In genomic region chr2:162582357-162582798, GRCh38 we compare ENCODE assay signal across 12 cellular contexts.
A peak's percentile ranks its signal among the peaks of the same experiment; 100 is the strongest.
DNase-seq lines count a peak whose midpoint lies in the region; ATAC-seq and TF ChIP-seq lines count a peak whose summit lies in the region.
"Had no signal": no experiment of that assay in that cellular context is flagged by ENCODE, and none has a peak within 500 bp of the region (broad histone marks: within the 10 kb centered on the region; RNA-seq: fewer than 3 reads in every experiment).

No MANE protein-coding gene starts in this region.

- H3K27ac ChIP-seq in hepatocyte: peak overlapping the region; percentile 38
- H3K27ac ChIP-seq in spleen: no peak overlapping the region
- H3K27ac ChIP-seq: heart left ventricle had no signal

- TF ChIP-seq CTCF in hepatocyte (IDR thresholded peaks at IDR 0.05; ENCODE audit: poor library complexity) (no peak), spleen (IDR thresholded peaks at IDR 0.05 in 8 of 11, conservative IDR thresholded peaks at IDR 0.05 in 3 of 11) (no peak)

- no peaks in the 10 kb centered on the region for H3K79me2 ChIP-seq in hepatocyte

- H3K27ac Mint-ChIP-seq in stimulated activated naive B cell treated with anti-CD40 and anti-IgM and Interleukin-4, amounts not matched to agents 10 μg/mL and 1 μg/mL and 100 μg/mL, for 72 hours: no peak overlapping the region
- H3K27ac Mint-ChIP-seq in activated T-helper 17 cell treated with anti-CD3 and anti-CD28 coated beads, Interleukin-2, amount 50 U/mL, for 72 hours: no peak overlapping the region
- H3K27ac Mint-ChIP-seq: activated naive CD4-positive, alpha-beta T cell treated with anti-CD3 and anti-CD28 coated beads, Interleukin-2, amount 10 ng/mL, durations not matched to agents 7 days and 5 days had no signal

- H3K4me2 ChIP-seq in hepatocyte: peak overlapping the region; percentile 4

- H3K4me1 Mint-ChIP-seq in stimulated activated naive B cell treated with anti-CD40 and anti-IgM and Interleukin-4, amounts not matched to agents 10 μg/mL and 1 μg/mL and 100 μg/mL, for 72 hours: no peaks in the 10 kb centered on the region
- no peaks in the 10 kb centered on the region for H3K4me1 Mint-ChIP-seq in activated T-helper 17 cell treated with anti-CD3 and anti-CD28 coated beads, Interleukin-2, amount 50 U/mL, for 72 hours
- H3K4me1 Mint-ChIP-seq: activated naive CD4-positive, alpha-beta T cell treated with anti-CD3 and anti-CD28 coated beads, Interleukin-2, amount 10 ng/mL, durations not matched to agents 7 days and 5 days had no signal

- intact Hi-C loops in spleen (cut with DNase I; ENCODE audit: low total_unique reads): no loop called here

- H4K20me1 ChIP-seq in hepatocyte (ENCODE audit: insufficient read depth, poor library complexity, severe bottlenecking): no peaks in the 10 kb centered on the region

- no peak overlapping the region for H3K4me3 Mint-ChIP-seq in stimulated activated naive B cell treated with anti-CD40 and anti-IgM and Interleukin-4, amounts not matched to agents 10 μg/mL and 1 μg/mL and 100 μg/mL, for 72 hours
- H3K4me3 Mint-ChIP-seq in activated T-helper 17 cell treated with anti-CD3 and anti-CD28 coated beads, Interleukin-2, amount 50 U/mL, for 72 hours: no peak overlapping the region
- H3K4me3 Mint-ChIP-seq: activated naive CD4-positive, alpha-beta T cell treated with anti-CD3 and anti-CD28 coated beads, Interleukin-2, amount 10 ng/mL, durations not matched to agents 7 days and 5 days had no signal

- H3K9me3 ChIP-seq in hepatocyte (ENCODE audit: low read depth) (no peaks in the 10 kb centered on the region), spleen (no peaks in the 10 kb centered on the region)
- H3K9me3 ChIP-seq: heart left ventricle had no signal

- H3K4me1 ChIP-seq in hepatocyte (ENCODE audit: insufficient read depth): peaks cover 5% of the 10 kb centered on the region
- H3K4me1 ChIP-seq in spleen: no peaks in the 10 kb centered on the region
- H3K4me1 ChIP-seq: heart left ventricle had no signal

- H3K9me3 Mint-ChIP-seq in stimulated activated naive B cell treated with anti-CD40 and anti-IgM and Interleukin-4, amounts not matched to agents 10 μg/mL and 1 μg/mL and 100 μg/mL, for 72 hours: peaks cover 0 to 4% of the 10 kb centered on the region in 2 donors
- H3K9me3 Mint-ChIP-seq in activated T-helper 17 cell treated with anti-CD3 and anti-CD28 coated beads, Interleukin-2, amount 50 U/mL, for 72 hours: no peaks in the 10 kb centered on the region
- H3K9me3 Mint-ChIP-seq: activated naive CD4-positive, alpha-beta T cell treated with anti-CD3 and anti-CD28 coated beads, Interleukin-2, amount 10 ng/mL, durations not matched to agents 7 days and 5 days had no signal

- DNase-seq in NCI-H345 (lab: John Stamatoyannopoulos, UW) (peak; percentile 6), NCI-H345 treated with DMSO at 0.1 percent for 48 hours (lab: John Stamatoyannopoulos, UW; ENCODE audit: unreplicated experiment) (no peak), NCI-H774 (lab: John Stamatoyannopoulos, UW) (peak; percentile 77), hepatocyte (ENCODE audit: low spot score) (peak; percentile 62), ureter (ENCODE audit: low spot score) (peak; percentile 43), spleen (no peak)
- DNase-seq in stimulated activated naive B cell treated with anti-CD40 and anti-IgM and Interleukin-4, amounts not matched to agents 10 μg/mL and 1 μg/mL and 100 μg/mL, for 72 hours: no peak
- DNase-seq: activated naive CD4-positive, alpha-beta T cell treated with anti-CD3 and anti-CD28 coated beads, Interleukin-2, amount 10 ng/mL, durations not matched to agents 7 days and 5 days; heart left ventricle; NCI-H1092 treated with DMSO at 0.1 percent for 48 hours; stimulated activated CD4-positive, alpha-beta T cell treated with anti-CD3 and anti-CD28 coated beads, Interleukin-2, amount 100 ng/mL, for 48 hours had no signal

- no peaks in the 10 kb centered on the region for H3K36me3 ChIP-seq in hepatocyte (replicated peaks; ENCODE audit: insufficient read depth, low read depth)
- H3K36me3 ChIP-seq in spleen: no peaks in the 10 kb centered on the region
- H3K36me3 ChIP-seq: heart left ventricle had no signal

- TF ChIP-seq POLR2A in spleen (IDR thresholded peaks at IDR 0.05): no peak

- 44% methylated on average over 5 of the region's 5 CpGs for WGBS in hepatocyte (ENCODE audit: low lambda C conversion rate, missing lambda C conversion rate)
- 63 to 70% (median 67%) methylated on average over 5 of the region's 5 CpGs for WGBS in spleen, 5 donors

- no peaks in the 10 kb centered on the region for H3K36me3 Mint-ChIP-seq in stimulated activated naive B cell treated with anti-CD40 and anti-IgM and Interleukin-4, amounts not matched to agents 10 μg/mL and 1 μg/mL and 100 μg/mL, for 72 hours
- H3K36me3 Mint-ChIP-seq in activated T-helper 17 cell treated with anti-CD3 and anti-CD28 coated beads, Interleukin-2, amount 50 U/mL, for 72 hours (ENCODE audit: low read depth): no peaks in the 10 kb centered on the region
- H3K36me3 Mint-ChIP-seq: activated naive CD4-positive, alpha-beta T cell treated with anti-CD3 and anti-CD28 coated beads, Interleukin-2, amount 10 ng/mL, durations not matched to agents 7 days and 5 days had no signal

- H3K27me3 ChIP-seq in hepatocyte: no peaks in the 10 kb centered on the region
- H3K27me3 ChIP-seq in spleen (replicated peaks in 1 of 7): no peaks in the 10 kb centered on the region
- H3K27me3 ChIP-seq: heart left ventricle had no signal

- no peaks in the 10 kb centered on the region for H3K9me2 ChIP-seq in hepatocyte (replicated peaks; ENCODE audit: insufficient read depth)

- no peak overlapping the region for H2AFZ ChIP-seq in hepatocyte

- no peaks in the 10 kb centered on the region for H3K27me3 Mint-ChIP-seq in stimulated activated naive B cell treated with anti-CD40 and anti-IgM and Interleukin-4, amounts not matched to agents 10 μg/mL and 1 μg/mL and 100 μg/mL, for 72 hours
- no peaks in the 10 kb centered on the region for H3K27me3 Mint-ChIP-seq in activated T-helper 17 cell treated with anti-CD3 and anti-CD28 coated beads, Interleukin-2, amount 50 U/mL, for 72 hours
- H3K27me3 Mint-ChIP-seq: activated naive CD4-positive, alpha-beta T cell treated with anti-CD3 and anti-CD28 coated beads, Interleukin-2, amount 10 ng/mL, durations not matched to agents 7 days and 5 days had no signal

- H3K4me3 ChIP-seq in hepatocyte: no peak overlapping the region
- no peak overlapping the region for H3K4me3 ChIP-seq in spleen
- H3K4me3 ChIP-seq: heart left ventricle had no signal

- ATAC-seq in stimulated activated naive B cell treated with anti-CD40 and anti-IgM and Interleukin-4, amounts not matched to agents 10 μg/mL and 1 μg/mL and 100 μg/mL, for 72 hours (replicated peaks): no peak
- ATAC-seq in activated T-helper 17 cell treated with anti-CD3 and anti-CD28 coated beads, Interleukin-2, amount 50 U/mL, for 72 hours (replicated peaks): no peak
- ATAC-seq: heart left ventricle had no signal

Comparison
In these comparisons a context has a peak if more than half of its experiments do, and no peak if none do; other contexts are left out.
1. DNase-seq: peak in NCI-H345 (single experiment), NCI-H774 (single experiment), hepatocyte (single experiment) and ureter (single experiment); none in NCI-H345 treated with DMSO at 0.1 percent for 48 hours (single experiment), stimulated activated naive B cell treated with anti-CD40 and anti-IgM and Interleukin-4, amounts not matched to agents 10 μg/mL and 1 μg/mL and 100 μg/mL, for 72 hours (single experiment) and spleen (single experiment).